Comparison of ENCODE assay signal across 8 cellular contexts in the genomic region with DNA sequence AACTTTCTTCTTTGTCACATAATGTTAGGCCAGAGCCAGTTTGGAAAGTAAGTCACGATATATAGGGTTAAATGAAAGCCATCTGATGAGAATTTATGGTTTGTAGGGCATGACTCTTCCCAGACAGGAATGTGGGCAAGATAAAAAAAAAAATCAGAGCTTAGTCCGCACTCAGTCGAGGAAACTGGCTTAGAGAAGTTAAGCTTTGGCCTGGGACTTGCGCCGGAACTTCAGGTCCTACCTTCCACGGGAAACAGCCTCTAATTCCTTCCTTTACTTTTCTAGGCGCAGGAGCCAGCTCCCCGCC. TPM values are rescaled to one million over a fixed set of nuclear protein-coding genes. Genes with fewer than 3 reads are reported as not detected.
A peak's percentile ranks its signal among the peaks of the same experiment; 100 is the strongest.
DNase-seq lines count a peak whose midpoint lies in the region; ATAC-seq and TF ChIP-seq lines count a peak whose summit lies in the region.

No MANE protein-coding gene starts in this region.

- H3K4me1 ChIP-seq in HUES64 (ENCODE audit: insufficient read depth, low read length) (peaks cover 22% of the 10 kb centered on the region), mucosa of rectum (ENCODE audit: control insufficient read depth in 2 of 2, insufficient read depth in 2 of 2, low read length in 2 of 2) (peaks cover 20 to 23% of the 10 kb centered on the region in 2 donors)

- H3K4me3 ChIP-seq in HUES64 (ENCODE audit: low read length) (peak overlapping the region; percentile 99), cardiac fibroblast (replicated peaks in 1 of 2; ENCODE audit: low read depth in 2 of 2, low read length in 2 of 2) (peak overlapping the region; percentile 95 to 96), mucosa of rectum (ENCODE audit: low read length in 2 of 2) (peak overlapping the region; percentile 96)

- H3K9ac ChIP-seq in HUES64 (ENCODE audit: low read depth, low read length), result peak overlapping the region; percentile 97
- H3K9ac ChIP-seq in mucosa of rectum (ENCODE audit: low read depth in 1 of 2, low read length in 2 of 2), result peak overlapping the region; percentile 91 to 97

- H3K27ac ChIP-seq in HUES64 (ENCODE audit: low read depth, low read length), result peak overlapping the region; percentile 98
- peak overlapping the region; percentile 97 to 99 for H3K27ac ChIP-seq in mucosa of rectum (ENCODE audit: low read depth in 2 of 2, low read length in 2 of 2)

- ATAC-seq in HG03139 (IDR thresholded peaks at IDR 0.05; ENCODE audit: unreplicated experiment), result no peak

- WGBS in HUES64, result under 1% methylated on average over 8 of the region's 8 CpGs

- H3K27me3 ChIP-seq in HUES64 (ENCODE audit: insufficient read depth, low read length), result no peaks in the 10 kb centered on the region
- no peaks in the 10 kb centered on the region for H3K27me3 ChIP-seq in mucosa of rectum (ENCODE audit: control insufficient read depth in 2 of 2, insufficient read depth in 2 of 2, low read length in 2 of 2)

- H3K36me3 ChIP-seq in HUES64 (ENCODE audit: insufficient read depth, low read length) (peaks cover 21% of the 10 kb centered on the region), mucosa of rectum (ENCODE audit: control insufficient read depth in 2 of 2, insufficient read depth in 2 of 2, low read length in 2 of 2) (no peaks in the 10 kb centered on the region)

- H3K9me3 ChIP-seq in HUES64 (ENCODE audit: insufficient read depth, low read depth, low read length) (no peaks in the 10 kb centered on the region), mucosa of rectum (ENCODE audit: control insufficient read depth in 2 of 2, low read length in 2 of 2) (no peaks in the 10 kb centered on the region)

- TF ChIP-seq CTCF in cardiac fibroblast (IDR thresholded peaks at IDR 0.05; ENCODE audit: low read depth, low read length), result no peak

- DNase-seq in A172 (ENCODE audit: low spot score) (peak; percentile 69), cardiac fibroblast (ENCODE audit: low read depth in 2 of 2) (no peak), HK-2 (ENCODE audit: unreplicated experiment) (no peak), NCI-H345 treated with DMSO at 0.1 percent for 48 hours (lab: John Stamatoyannopoulos, UW; ENCODE audit: unreplicated experiment) (no peak)
- no peak for DNase-seq in stimulated activated naive CD4-positive, alpha-beta T cell (lab: John Stamatoyannopoulos, UW)

RNA-seq across cellular contexts. Expression of a gene that starts 0.5 kb away (rescaled TPM):
- total RNA-seq in A172 (2014; rRNA removed; shearing (Covaris generic)), result 9.3 and 11.3 TPM in 2 replicates
- polyA plus RNA-seq in HUES64 (2013, experiment 1 of 2), result 20.9 TPM
- 16.4 TPM for polyA plus RNA-seq in HUES64 (2013, experiment 2 of 2)

RNA-seq across cellular contexts. Expression of a gene that starts 1.0 kb away (rescaled TPM):
- 29.5 and 30.8 TPM in 2 replicates for total RNA-seq in A172 (2014; rRNA removed; shearing (Covaris generic))
- polyA plus RNA-seq in HUES64 (2013, experiment 1 of 2), result 29.3 TPM
- polyA plus RNA-seq in HUES64 (2013, experiment 2 of 2), result 28.4 TPM
